16 cellular contexts compared by ENCODE assay signal in genomic region chr17:46088595-46088994, GRCh38.
DNase-seq lines count a peak whose midpoint lies in the region; ATAC-seq and TF ChIP-seq lines count a peak whose summit lies in the region.
"Had no signal": no experiment of that assay in that cellular context is flagged by ENCODE, and none has a peak within 500 bp of the region (broad histone marks: within the 10 kb centered on the region; RNA-seq: fewer than 3 reads in every experiment).

No MANE protein-coding gene starts in this region.

- H2AFZ ChIP-seq in hepatocyte, result no peak overlapping the region
- no peak overlapping the region for H2AFZ ChIP-seq in mesenchymal stem cell (ENCODE audit: low read depth, low read length)

- H4K20me1 ChIP-seq in hepatocyte (ENCODE audit: insufficient read depth, poor library complexity, severe bottlenecking), result peaks cover 75% of the 10 kb centered on the region

- H3K36me3 ChIP-seq in hepatocyte (replicated peaks; ENCODE audit: insufficient read depth, low read depth) (no peaks in the 10 kb centered on the region), mesenchymal stem cell (ENCODE audit: control insufficient read depth in 1 of 2, insufficient read depth in 2 of 2, low read depth in 1 of 2, low read length in 2 of 2) (peaks cover 3 to 53% of the 10 kb centered on the region in 2 experiments)

- no peak for TF ChIP-seq CTCF in hepatocyte (IDR thresholded peaks at IDR 0.05; ENCODE audit: poor library complexity)

- no peak overlapping the region for H3K4me3 Mint-ChIP-seq in stimulated activated naive CD8-positive, alpha-beta T cell treated with anti-CD3 and anti-CD28 coated beads, Interleukin-15, Interleukin-2, amounts not matched to agents 100 ng/mL and 50 ng/mL, for 24 hours
- no peak overlapping the region for H3K4me3 Mint-ChIP-seq in activated T-helper 17 cell treated with anti-CD3 and anti-CD28 coated beads, Interleukin-2, amount 50 U/mL, for 72 hours
- H3K4me3 Mint-ChIP-seq in memory B cell, result no peak overlapping the region

- H2AK5ac ChIP-seq in mesenchymal stem cell (ENCODE audit: low read length, severe bottlenecking), result no peak overlapping the region

- H3K4me1 ChIP-seq in hepatocyte (ENCODE audit: insufficient read depth) (no peaks in the 10 kb centered on the region), mesenchymal stem cell (ENCODE audit: control insufficient read depth, insufficient read depth, low read depth, low read length) (no peaks in the 10 kb centered on the region)

- H3K18ac ChIP-seq in mesenchymal stem cell (ENCODE audit: low read depth in 1 of 2, low read length in 2 of 2), result no peak overlapping the region

- no peak for ATAC-seq in stimulated activated naive CD8-positive, alpha-beta T cell treated with anti-CD3 and anti-CD28 coated beads, Interleukin-15, Interleukin-2, amounts not matched to agents 100 U/mL and 50 U/mL, for 24 hours
- ATAC-seq in activated T-helper 17 cell treated with anti-CD3 and anti-CD28 coated beads, Interleukin-2, amount 50 U/mL, for 72 hours (replicated peaks), result no peak
- no peak for ATAC-seq in memory B cell (ENCODE audit: low read depth)
- no peak for ATAC-seq in GM18505 (IDR thresholded peaks at IDR 0.05; ENCODE audit: unreplicated experiment)

- H2BK15ac ChIP-seq in mesenchymal stem cell (ENCODE audit: low read depth, poor library complexity, severe bottlenecking), result no peak overlapping the region

- H3K27me3 ChIP-seq in hepatocyte (no peaks in the 10 kb centered on the region), mesenchymal stem cell (ENCODE audit: control insufficient read depth in 1 of 2, insufficient read depth in 1 of 2, low read length in 2 of 2) (no peaks in the 10 kb centered on the region)

- DNase-seq in stimulated activated naive CD8-positive, alpha-beta T cell treated with anti-CD3 and anti-CD28 coated beads, Interleukin-15, Interleukin-2, amounts not matched to agents 100 U/mL and 50 U/mL, for 24 hours, result no peak
- DNase-seq in memory B cell (ENCODE audit: low spot score in 2 of 2), result no peak
- no peak for DNase-seq in hepatocyte (ENCODE audit: low spot score)
- DNase-seq in mesenchymal stem cell, result no peak
- DNase-seq in stimulated activated CD4-positive, alpha-beta T cell treated with anti-CD3 and anti-CD28 coated beads, Interleukin-4, amount 100 ng/mL, for 1 hour, result no peak
- DNase-seq: AML-193, DMS79 treated with DMSO at 0.1 percent for 48 hours, H7, IMR-90, NCI-H1417, NCI-H2029, NCI-H2171 treated with DMSO at 0.1 percent for 48 hours, NCI-H82 had no signal

- no peak overlapping the region for H2BK12ac ChIP-seq in mesenchymal stem cell (ENCODE audit: low read length in 2 of 2)

- no peak overlapping the region for H4K91ac ChIP-seq in mesenchymal stem cell (ENCODE audit: low read length)

- no peak overlapping the region for H3K23ac ChIP-seq in mesenchymal stem cell (ENCODE audit: low read length in 2 of 2)

- H3K36me3 Mint-ChIP-seq in stimulated activated naive CD8-positive, alpha-beta T cell treated with anti-CD3 and anti-CD28 coated beads, Interleukin-15, Interleukin-2, amounts not matched to agents 100 ng/mL and 50 ng/mL, for 24 hours (ENCODE audit: low read depth), result peaks cover 60% of the 10 kb centered on the region
- H3K36me3 Mint-ChIP-seq in activated T-helper 17 cell treated with anti-CD3 and anti-CD28 coated beads, Interleukin-2, amount 50 U/mL, for 72 hours (ENCODE audit: low read depth), result peaks cover 68% of the 10 kb centered on the region
- peaks cover 10% of the 10 kb centered on the region for H3K36me3 Mint-ChIP-seq in memory B cell

- no peaks in the 10 kb centered on the region for H3K9me3 Mint-ChIP-seq in stimulated activated naive CD8-positive, alpha-beta T cell treated with anti-CD3 and anti-CD28 coated beads, Interleukin-15, Interleukin-2, amounts not matched to agents 100 ng/mL and 50 ng/mL, for 24 hours
- H3K9me3 Mint-ChIP-seq in activated T-helper 17 cell treated with anti-CD3 and anti-CD28 coated beads, Interleukin-2, amount 50 U/mL, for 72 hours, result no peaks in the 10 kb centered on the region
- no peaks in the 10 kb centered on the region for H3K9me3 Mint-ChIP-seq in memory B cell

- H3K9me2 ChIP-seq in hepatocyte (replicated peaks; ENCODE audit: insufficient read depth), result no peaks in the 10 kb centered on the region

- H3K79me2 ChIP-seq in hepatocyte, result peaks cover 97% of the 10 kb centered on the region

- H4K8ac ChIP-seq in mesenchymal stem cell (ENCODE audit: low read length), result no peak overlapping the region

- H3K4ac ChIP-seq in mesenchymal stem cell (ENCODE audit: low read depth in 1 of 2, low read length in 2 of 2), result no peak overlapping the region

- H2BK120ac ChIP-seq in mesenchymal stem cell (ENCODE audit: low read depth, low read length), result no peak overlapping the region

- H3K27me3 Mint-ChIP-seq in stimulated activated naive CD8-positive, alpha-beta T cell treated with anti-CD3 and anti-CD28 coated beads, Interleukin-15, Interleukin-2, amounts not matched to agents 100 ng/mL and 50 ng/mL, for 24 hours, result no peaks in the 10 kb centered on the region
- H3K27me3 Mint-ChIP-seq in activated T-helper 17 cell treated with anti-CD3 and anti-CD28 coated beads, Interleukin-2, amount 50 U/mL, for 72 hours, result no peaks in the 10 kb centered on the region
- H3K27me3 Mint-ChIP-seq in memory B cell, result no peaks in the 10 kb centered on the region

- H3K4me3 ChIP-seq in hepatocyte (no peak overlapping the region), mesenchymal stem cell (ENCODE audit: insufficient read depth in 1 of 2, low read depth in 1 of 2, low read length in 2 of 2) (no peak overlapping the region)

- H3K14ac ChIP-seq in mesenchymal stem cell (ENCODE audit: low read length in 2 of 2), result no peak overlapping the region

- H3K27ac Mint-ChIP-seq in stimulated activated naive CD8-positive, alpha-beta T cell treated with anti-CD3 and anti-CD28 coated beads, Interleukin-15, Interleukin-2, amounts not matched to agents 100 ng/mL and 50 ng/mL, for 24 hours, result peak overlapping the region; percentile 90
- H3K27ac Mint-ChIP-seq in activated T-helper 17 cell treated with anti-CD3 and anti-CD28 coated beads, Interleukin-2, amount 50 U/mL, for 72 hours, result peak overlapping the region; percentile 20
- peak overlapping the region; percentile 9 for H3K27ac Mint-ChIP-seq in memory B cell

- H3K79me1 ChIP-seq in mesenchymal stem cell (replicated peaks; ENCODE audit: low read length, poor library complexity, severe bottlenecking), result peaks cover 19% of the 10 kb centered on the region

- no peak for TF ChIP-seq POLR2A in GM18505 (IDR thresholded peaks at IDR 0.05; ENCODE audit: borderline replicate concordance, extremely low read depth, insufficient read depth, insufficient read length)

- 98% methylated on average over 2 of the region's 2 CpGs for WGBS in hepatocyte (ENCODE audit: low lambda C conversion rate, missing lambda C conversion rate)
- 95% methylated on average over 2 of the region's 2 CpGs for WGBS in mesenchymal stem cell

- H3K9me3 ChIP-seq in hepatocyte (ENCODE audit: low read depth) (no peaks in the 10 kb centered on the region), mesenchymal stem cell (ENCODE audit: control insufficient read depth, low read length) (no peaks in the 10 kb centered on the region)

- H3K4me2 ChIP-seq in hepatocyte, result no peak overlapping the region
- H3K4me2 ChIP-seq in mesenchymal stem cell (ENCODE audit: low read length, poor library complexity, severe bottlenecking), result no peak overlapping the region

- H3K4me1 Mint-ChIP-seq in stimulated activated naive CD8-positive, alpha-beta T cell treated with anti-CD3 and anti-CD28 coated beads, Interleukin-15, Interleukin-2, amounts not matched to agents 100 ng/mL and 50 ng/mL, for 24 hours (ENCODE audit: low read depth), result peaks cover 70% of the 10 kb centered on the region
- H3K4me1 Mint-ChIP-seq in activated T-helper 17 cell treated with anti-CD3 and anti-CD28 coated beads, Interleukin-2, amount 50 U/mL, for 72 hours, result peaks cover 40% of the 10 kb centered on the region
- H3K4me1 Mint-ChIP-seq in memory B cell, result peaks cover 20% of the 10 kb centered on the region

- no peak overlapping the region for H3K9ac ChIP-seq in mesenchymal stem cell (ENCODE audit: low read length)

- H2BK5ac ChIP-seq in mesenchymal stem cell (ENCODE audit: low read depth, low read length, poor library complexity, severe bottlenecking), result no peak overlapping the region

- no peak overlapping the region for H3K27ac ChIP-seq in hepatocyte
- no peak overlapping the region for H3K27ac ChIP-seq in mesenchymal stem cell (ENCODE audit: low read length, poor library complexity, severe bottlenecking)

Comparison
In these comparisons a context has a peak if more than half of its experiments do, and no peak if none do; other contexts are left out.
1. H3K27ac Mint-ChIP-seq: peak in every context shown above with its lines; median percentile 90 in stimulated activated naive CD8-positive, alpha-beta T cell treated with anti-CD3 and anti-CD28 coated beads, Interleukin-15, Interleukin-2, amounts not matched to agents 100 ng/mL and 50 ng/mL, for 24 hours; 20 in activated T-helper 17 cell treated with anti-CD3 and anti-CD28 coated beads, Interleukin-2, amount 50 U/mL, for 72 hours; 9 in memory B cell.